12 cellular contexts compared by ENCODE assay signal in the genomic region with DNA sequence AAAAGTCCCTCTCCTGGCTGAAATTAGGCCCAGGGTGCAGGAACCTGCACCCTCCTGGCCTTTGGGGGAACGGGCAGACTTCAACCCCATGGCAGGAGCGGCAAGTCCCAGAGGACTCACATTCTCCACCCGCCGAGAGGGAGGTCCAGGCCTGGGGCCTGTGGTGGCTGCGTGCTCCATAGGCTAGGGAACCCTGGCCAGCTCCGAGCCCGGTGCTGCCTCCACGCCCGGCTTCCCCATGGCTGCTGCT. TPM values are rescaled to one million over a fixed set of nuclear protein-coding genes. Genes with fewer than 3 reads are reported as not detected.
A peak's percentile ranks its signal among the peaks of the same experiment; 100 is the strongest.
DNase-seq lines count a peak whose midpoint lies in the region; ATAC-seq and TF ChIP-seq lines count a peak whose summit lies in the region.
"Had no signal": no experiment of that assay in that cellular context is flagged by ENCODE, and none has a peak within 500 bp of the region (broad histone marks: within the 10 kb centered on the region; RNA-seq: fewer than 3 reads in every experiment).

No MANE protein-coding gene starts in this region.

- H3K9ac ChIP-seq in iPS-15b (ENCODE audit: low read depth, low read length), result peak overlapping the region; percentile 54

- CTCF ChIA-PET in activated naive CD4-positive, alpha-beta T cell treated with anti-CD3 and anti-CD28 coated beads, Interleukin-2, amount 10 ng/mL, durations not matched to agents 7 days and 5 days (lab: Charles Lee), result interaction anchor here (1.0 to 3.2 kb wide), 3 partner anchors 10 to 14 kb away, joined by 4 to 10 read pairs (median 6); partner anchors contain the start of gene METRN
- CTCF ChIA-PET in PC-9 (lab: Charles Lee), result no interaction called here

- no peaks in the 10 kb centered on the region for H3K9me3 Mint-ChIP-seq in activated naive CD4-positive, alpha-beta T cell treated with anti-CD3 and anti-CD28 coated beads, Interleukin-2, amount 10 ng/mL, durations not matched to agents 7 days and 5 days
- H3K9me3 Mint-ChIP-seq: stimulated activated naive CD8-positive, alpha-beta T cell treated with anti-CD3 and anti-CD28 coated beads, Interleukin-15, Interleukin-2, amounts not matched to agents 100 ng/mL and 50 ng/mL, for 24 hours had no signal

- POLR2A ChIA-PET in PC-9 (lab: Charles Lee; ENCODE audit: unreplicated experiment), result interaction anchor here (0.6 to 1.2 kb wide), 4 partner anchors 11 to 70 kb away, joined by 3 read pairs; partner anchors contain the start of genes CHTF18, METRN and RPUSD1

- peaks cover 29% of the 10 kb centered on the region for H3F3A ChIP-seq in PC-9 (ENCODE audit: insufficient read depth, low read depth)

- H3K4me1 Mint-ChIP-seq in activated naive CD4-positive, alpha-beta T cell treated with anti-CD3 and anti-CD28 coated beads, Interleukin-2, amount 10 ng/mL, durations not matched to agents 7 days and 5 days, result peaks cover 7% of the 10 kb centered on the region

- WGBS in upper lobe of left lung, 2 donors, result 44 to 46% methylated on average over 5 of the region's 9 CpGs

- no peak overlapping the region for H2AFZ ChIP-seq in PC-9

- H3K4me3 Mint-ChIP-seq in activated naive CD4-positive, alpha-beta T cell treated with anti-CD3 and anti-CD28 coated beads, Interleukin-2, amount 10 ng/mL, durations not matched to agents 7 days and 5 days, result peak overlapping the region; percentile 70

- H3K36me3 ChIP-seq in PC-9 (ENCODE audit: low read depth) (no peaks in the 10 kb centered on the region), iPS-15b (ENCODE audit: control insufficient read depth, insufficient read depth, low read length) (peaks cover 14% of the 10 kb centered on the region), upper lobe of left lung (peaks cover 0 to 11% (median 6%) of the 10 kb centered on the region in 4 donors)
- H3K36me3 ChIP-seq: cardiac muscle cell, ovary had no signal

- H3K9me2 ChIP-seq in PC-9 (ENCODE audit: insufficient read depth), result no peaks in the 10 kb centered on the region

- H3K36me3 Mint-ChIP-seq in activated naive CD4-positive, alpha-beta T cell treated with anti-CD3 and anti-CD28 coated beads, Interleukin-2, amount 10 ng/mL, durations not matched to agents 7 days and 5 days, result no peaks in the 10 kb centered on the region

- intact Hi-C loops in PC-9 (cut with micrococcal nuclease; ENCODE audit: unreplicated experiment), result no loop called here

- peak in 1 of 4 donors; percentile 5 for TF ChIP-seq POLR2A in upper lobe of left lung (IDR thresholded peaks at IDR 0.05)

- no peak for TF ChIP-seq CTCF in PC-9 (conservative IDR thresholded peaks at IDR 0.05)
- TF ChIP-seq CTCF in upper lobe of left lung (IDR thresholded peaks at IDR 0.05), result no peak

- H3K4me3 ChIP-seq in PC-9 (no peak overlapping the region), iPS-15b (ENCODE audit: low read depth, low read length) (peak overlapping the region; percentile 61), upper lobe of left lung (peak overlapping the region in 3 of 4 donors; percentile 54 to 65 (median 64))
- H3K4me3 ChIP-seq: cardiac muscle cell had no signal

- H3K27ac Mint-ChIP-seq in activated naive CD4-positive, alpha-beta T cell treated with anti-CD3 and anti-CD28 coated beads, Interleukin-2, amount 10 ng/mL, durations not matched to agents 7 days and 5 days, result no peak overlapping the region
- H3K27ac Mint-ChIP-seq: stimulated activated naive CD8-positive, alpha-beta T cell treated with anti-CD3 and anti-CD28 coated beads, Interleukin-15, Interleukin-2, amounts not matched to agents 100 ng/mL and 50 ng/mL, for 24 hours had no signal

- BruUV-seq in PC-9 (replicated peaks; lab: Mats Ljungman, UMichigan), result no TSS peak

- H4K20me1 ChIP-seq in PC-9 (ENCODE audit: insufficient read depth), result peaks cover 4% of the 10 kb centered on the region; the same call in 1 of the 2 replicates

- TF ChIP-seq EP300 in upper lobe of left lung (IDR thresholded peaks at IDR 0.05), result no peak

- H3K27ac ChIP-seq in PC-9 (no peak overlapping the region), upper lobe of left lung (no peak overlapping the region)
- H3K27ac ChIP-seq: cardiac muscle cell, ovary, WERI-Rb-1 had no signal

- peaks cover 46% of the 10 kb centered on the region for H3K27me3 Mint-ChIP-seq in activated naive CD4-positive, alpha-beta T cell treated with anti-CD3 and anti-CD28 coated beads, Interleukin-2, amount 10 ng/mL, durations not matched to agents 7 days and 5 days
- H3K27me3 Mint-ChIP-seq: stimulated activated naive CD8-positive, alpha-beta T cell treated with anti-CD3 and anti-CD28 coated beads, Interleukin-15, Interleukin-2, amounts not matched to agents 100 ng/mL and 50 ng/mL, for 24 hours had no signal

- H3K4me2 ChIP-seq in PC-9, result 0 out of 2 replicates have a peak overlapping the region, but pooled peaks have one; percentile 99

- H3K27me3 ChIP-seq in PC-9 (ENCODE audit: insufficient read depth, low read depth) (no peaks in the 10 kb centered on the region), iPS-15b (ENCODE audit: control insufficient read depth, insufficient read depth, low read length) (peaks cover 8% of the 10 kb centered on the region), upper lobe of left lung (peaks cover 0 to 29% (median 17%) of the 10 kb centered on the region in 4 donors)
- H3K27me3 ChIP-seq: cardiac muscle cell had no signal

- no peaks in the 10 kb centered on the region for H3K9me3 ChIP-seq in PC-9 (ENCODE audit: insufficient read depth, low read depth)
- no peaks in the 10 kb centered on the region for H3K9me3 ChIP-seq in iPS-15b (ENCODE audit: control insufficient read depth, insufficient read depth, low read length)
- H3K9me3 ChIP-seq in upper lobe of left lung, result no peaks in the 10 kb centered on the region
- H3K9me3 ChIP-seq: ovary had no signal

- no peak for ATAC-seq in upper lobe of left lung (ENCODE audit: low FRiP score in 2 of 2)

- H3K79me2 ChIP-seq in PC-9 (ENCODE audit: low read depth), result peaks cover 4% of the 10 kb centered on the region; the same call in 1 of the 2 replicates

- H3K4me1 ChIP-seq in PC-9 (replicated peaks; ENCODE audit: insufficient read depth) (peaks cover 6% of the 10 kb centered on the region; the same call in 1 of the 2 replicates), iPS-15b (ENCODE audit: control insufficient read depth, insufficient read depth, low read length) (peaks cover 2% of the 10 kb centered on the region), upper lobe of left lung (peaks cover 27 to 50% (median 40%) of the 10 kb centered on the region in 4 donors)

- no peak for DNase-seq in activated naive CD4-positive, alpha-beta T cell treated with anti-CD3 and anti-CD28 coated beads, Interleukin-2, amount 10 ng/mL, durations not matched to agents 7 days and 5 days
- DNase-seq in activated naive CD4-positive, alpha-beta T cell treated with anti-CD3 and anti-CD28 coated beads, Interleukin-2, amount 50 U/mL, for 16 hours, result no peak
- peak in 1 of 2 experiments; percentile 15 for DNase-seq in PC-9
- no peak for DNase-seq in upper lobe of left lung
- no peak for DNase-seq in cerebellar nuclear complex (lab: John Stamatoyannopoulos, UW)
- no peak for DNase-seq in midbrain (lab: John Stamatoyannopoulos, UW)
- DNase-seq in SHP77 treated with DMSO at 0.1 percent for 48 hours (lab: John Stamatoyannopoulos, UW), result no peak
- DNase-seq: ovary had no signal

RNA-seq across cellular contexts. Expression of gene CCDC78, which starts 0.1 kb away (rescaled TPM):
- 4.2 and 6.4 TPM in 2 replicates for total RNA-seq in PC-9 (2021)
- 10 to 100 TPM in 5 of 6 donors, 1 to 10 TPM in 1; 3.5 to 69.1 (median 23.3) TPM for total RNA-seq in upper lobe of left lung

RNA-seq across cellular contexts. Expression of gene HAGHL, which starts 0.8 kb away (rescaled TPM):
- total RNA-seq in PC-9 (2021), result 31.0 and 57.6 TPM in 2 replicates
- 10 to 100 TPM in 5 of 6 donors, 1 to 10 TPM in 1; 4.0 to 43.0 (median 13.5) TPM for total RNA-seq in upper lobe of left lung

RNA-seq across cellular contexts. Expression of gene ANTKMT, which starts 5.2 kb away (rescaled TPM):
- 55.0 and 102 TPM in 2 replicates for total RNA-seq in PC-9 (2021)
- total RNA-seq in upper lobe of left lung, result 10 to 100 TPM; 38.7 to 69.7 (median 55.7) TPM

RNA-seq across cellular contexts. Expression of gene METRN, which starts 11.2 kb away (rescaled TPM):
- 77.5 and 88.5 TPM in 2 replicates for total RNA-seq in PC-9 (2021)
- 10 to 100 TPM; 22.0 to 56.0 (median 40.8) TPM for total RNA-seq in upper lobe of left lung

RNA-seq across cellular contexts. Expression of gene CIAO3, which starts 14.7 kb away (rescaled TPM):
- total RNA-seq in PC-9 (2021) (44.2 and 45.8 TPM in 2 replicates), upper lobe of left lung (10 to 100 TPM; 27.8 to 96.4 (median 33.1) TPM)
